In genomic region chr16:1537763-1538289, GRCh38 we compare ENCODE assay signal across 2 cellular contexts.
TF ChIP-seq lines count a peak whose summit lies in the region.

No MANE protein-coding gene starts in this region.

TF ChIP-seq in IMR-90, 13 proteins besides CTCF, POLR2A, EP300 and RAD21:
- TF ChIP-seq, protein P1, sequence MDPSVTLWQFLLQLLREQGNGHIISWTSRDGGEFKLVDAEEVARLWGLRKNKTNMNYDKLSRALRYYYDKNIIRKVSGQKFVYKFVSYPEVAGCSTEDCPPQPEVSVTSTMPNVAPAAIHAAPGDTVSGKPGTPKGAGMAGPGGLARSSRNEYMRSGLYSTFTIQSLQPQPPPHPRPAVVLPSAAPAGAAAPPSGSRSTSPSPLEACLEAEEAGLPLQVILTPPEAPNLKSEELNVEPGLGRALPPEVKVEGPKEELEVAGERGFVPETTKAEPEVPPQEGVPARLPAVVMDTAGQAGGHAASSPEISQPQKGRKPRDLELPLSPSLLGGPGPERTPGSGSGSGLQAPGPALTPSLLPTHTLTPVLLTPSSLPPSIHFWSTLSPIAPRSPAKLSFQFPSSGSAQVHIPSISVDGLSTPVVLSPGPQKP (IDR thresholded peaks at IDR 0.05; ENCODE audit: borderline replicate concordance, low read depth, low read length), result no peak
- no peak for TF ChIP-seq CEBPB (IDR thresholded peaks at IDR 0.05; ENCODE audit: low read depth, low read length)
- TF ChIP-seq MAFK (IDR thresholded peaks at IDR 0.05; ENCODE audit: low read depth, low read length), result no peak
- TF ChIP-seq CHD1 (IDR thresholded peaks at IDR 0.05; ENCODE audit: low read depth, low read length), result no peak
- TF ChIP-seq FOS (IDR thresholded peaks at IDR 0.05; ENCODE audit: low read depth, low read length), result no peak
- no peak for TF ChIP-seq NFE2L2 (IDR thresholded peaks at IDR 0.05; ENCODE audit: low read depth, low read length)
- no peak for TF ChIP-seq RCOR1 (IDR thresholded peaks at IDR 0.05; ENCODE audit: insufficient replicate concordance, low read length)
- no peak for TF ChIP-seq MAZ (IDR thresholded peaks at IDR 0.05; ENCODE audit: borderline replicate concordance, low read depth, low read length)
- no peak for TF ChIP-seq MXI1 (IDR thresholded peaks at IDR 0.05; ENCODE audit: borderline replicate concordance, low read depth, low read length)
- TF ChIP-seq BHLHE40 (IDR thresholded peaks at IDR 0.05; ENCODE audit: low read depth, low read length), result no peak
- TF ChIP-seq RFX5 (IDR thresholded peaks at IDR 0.05; ENCODE audit: low read depth, low read length), result no peak
- TF ChIP-seq SMC3 (IDR thresholded peaks at IDR 0.05; ENCODE audit: low read depth, low read length), result no peak
TF ChIP-seq in IMR-90: peak in this region for 0.

TF ChIP-seq in H1, 55 proteins besides CTCF, POLR2A, EP300 and RAD21:
- TF ChIP-seq E2F6 (IDR thresholded peaks at IDR 0.05), result no peak
- TF ChIP-seq CEBPB (IDR thresholded peaks at IDR 0.05; ENCODE audit: low read depth, low read length), result no peak
- no peak for TF ChIP-seq GABPA (IDR thresholded peaks at IDR 0.05; ENCODE audit: borderline replicate concordance, insufficient read depth, low read length)
- no peak for TF ChIP-seq TAF1 (IDR thresholded peaks at IDR 0.05; ENCODE audit: low read depth, low read length)
- TF ChIP-seq EGR1 (IDR thresholded peaks at IDR 0.05; ENCODE audit: borderline replicate concordance, low read depth, low read length), result 0 out of 2 replicates have a peak, but pooled peaks have one; percentile 36
- TF ChIP-seq CHD7 (IDR thresholded peaks at IDR 0.05; ENCODE audit: insufficient replicate concordance, low read length), result no peak
- no peak for TF ChIP-seq YY1 (IDR thresholded peaks at IDR 0.05; ENCODE audit: low read depth, low read length)
